Comparison of ENCODE assay signal across 11 cellular contexts in the genomic region with DNA sequence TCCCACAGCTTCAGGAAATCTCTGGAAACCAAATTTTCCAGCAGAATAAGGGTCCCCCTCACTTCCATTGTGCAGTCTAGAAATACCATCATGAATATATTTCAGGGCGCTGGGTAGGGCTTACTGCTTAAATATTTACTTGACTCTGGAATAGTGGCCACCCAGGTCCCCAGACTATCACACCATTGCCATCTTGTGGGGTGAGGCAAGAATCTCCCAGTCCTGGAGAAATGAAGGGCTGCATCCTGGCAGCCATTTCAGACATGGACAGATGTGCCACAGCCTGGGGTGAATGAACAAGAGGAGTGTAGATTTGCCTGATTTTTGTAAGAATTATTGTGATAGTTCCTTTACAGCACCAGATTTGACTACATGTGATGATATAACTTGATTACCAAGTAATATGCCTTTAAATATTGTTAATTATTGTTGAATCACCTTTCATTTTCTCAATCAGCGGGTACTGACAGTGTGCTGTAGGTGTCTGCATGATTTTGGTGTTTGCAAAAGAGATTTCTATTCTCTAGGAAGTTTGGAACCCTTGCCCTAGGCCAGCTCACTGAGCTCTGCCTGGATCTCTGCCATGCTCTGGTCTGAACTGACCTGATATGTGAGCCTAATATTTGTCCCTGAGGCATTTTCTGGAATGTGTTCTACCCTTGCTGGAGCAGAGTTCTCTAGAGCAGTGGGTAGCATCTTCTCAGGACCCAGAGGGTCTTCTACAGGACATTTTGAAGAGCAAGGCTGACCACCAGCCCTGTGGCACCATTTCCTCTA.
DNase-seq lines count a peak whose midpoint lies in the region; ATAC-seq, FAIRE-seq and TF ChIP-seq lines count a peak whose summit lies in the region.
"Had no signal": no experiment of that assay in that cellular context is flagged by ENCODE, and none has a peak within 500 bp of the region (broad histone marks: within the 10 kb centered on the region; RNA-seq: fewer than 3 reads in every experiment).

No MANE protein-coding gene starts in this region.

- peak; percentile 42 for TF ChIP-seq CTCF in epithelial cell of proximal tubule (conservative IDR thresholded peaks at IDR 0.05; ENCODE audit: low read depth, low read length)

- no peaks in the 10 kb centered on the region for H3K27me3 ChIP-seq in small intestine (ENCODE audit: control insufficient read depth in 2 of 2, insufficient read depth in 2 of 2, low read length in 2 of 2)

- no peak for FAIRE-seq in small intestine (lab: Jason Lieb, UNC)

- no peak overlapping the region for H3K4me3 Mint-ChIP-seq in activated T-cell treated with anti-CD3 and anti-CD28 coated beads, Interleukin-2, amount 50 U/mL, for 72 hours
- H3K4me3 Mint-ChIP-seq: activated naive CD8-positive, alpha-beta T cell treated with anti-CD3 and anti-CD28 coated beads, Interleukin-2, amount 10 ng/mL, durations not matched to agents 7 days and 5 days had no signal

- DNase-seq in NCI-H1417 (lab: John Stamatoyannopoulos, UW), result peak in 2 of 3 experiments; percentile 3 to 44
- DNase-seq in NCI-H1417 treated with DMSO at 0.1 percent for 48 hours (lab: John Stamatoyannopoulos, UW), result no peak
- peak; percentile 20 for DNase-seq in NCI-H510A treated with DMSO at 0.1 percent for 48 hours (lab: John Stamatoyannopoulos, UW)
- no peak for DNase-seq in epithelial cell of proximal tubule (ENCODE audit: low read depth)
- DNase-seq in small intestine, result peak; percentile 10
- no peak for DNase-seq in NCI-H2171 (lab: John Stamatoyannopoulos, UW)
- DNase-seq in activated T-cell treated with anti-CD3 and anti-CD28 coated beads, Interleukin-2, amount 50 U/mL, for 72 hours, result no peak
- DNase-seq in HK-2 (ENCODE audit: unreplicated experiment), result no peak
- DNase-seq: activated naive CD8-positive, alpha-beta T cell treated with anti-CD3 and anti-CD28 coated beads, Interleukin-2, amount 10 ng/mL, durations not matched to agents 7 days and 5 days; GOT3; lower lobe of right lung had no signal

- 49 to 65% (median 55%) methylated on average over 2 of the region's 2 CpGs for WGBS in small intestine, 3 donors

- no peaks in the 10 kb centered on the region for H3K36me3 Mint-ChIP-seq in activated T-cell treated with anti-CD3 and anti-CD28 coated beads, Interleukin-2, amount 50 U/mL, for 72 hours (ENCODE audit: insufficient read depth in 2 of 2)
- H3K36me3 Mint-ChIP-seq: activated naive CD8-positive, alpha-beta T cell treated with anti-CD3 and anti-CD28 coated beads, Interleukin-2, amount 10 ng/mL, durations not matched to agents 7 days and 5 days had no signal

- H3K4me1 Mint-ChIP-seq in activated T-cell treated with anti-CD3 and anti-CD28 coated beads, Interleukin-2, amount 50 U/mL, for 72 hours (ENCODE audit: low read depth), result no peaks in the 10 kb centered on the region
- H3K4me1 Mint-ChIP-seq: activated naive CD8-positive, alpha-beta T cell treated with anti-CD3 and anti-CD28 coated beads, Interleukin-2, amount 10 ng/mL, durations not matched to agents 7 days and 5 days had no signal

- no peak overlapping the region for H3K27ac ChIP-seq in small intestine (ENCODE audit: low read depth in 1 of 2, low read length in 1 of 2)
- H3K27ac ChIP-seq: lower lobe of right lung had no signal

- H3K27me3 Mint-ChIP-seq in activated T-cell treated with anti-CD3 and anti-CD28 coated beads, Interleukin-2, amount 50 U/mL, for 72 hours (ENCODE audit: low read depth), result peaks cover 6% of the 10 kb centered on the region

- no peaks in the 10 kb centered on the region for H3K4me1 ChIP-seq in small intestine (ENCODE audit: control insufficient read depth in 2 of 2, insufficient read depth in 1 of 2, low read depth in 1 of 2, low read length in 1 of 2)
- H3K4me1 ChIP-seq: lower lobe of right lung had no signal

- H3K27ac Mint-ChIP-seq in activated T-cell treated with anti-CD3 and anti-CD28 coated beads, Interleukin-2, amount 50 U/mL, for 72 hours, result no peak overlapping the region
- H3K27ac Mint-ChIP-seq: activated naive CD8-positive, alpha-beta T cell treated with anti-CD3 and anti-CD28 coated beads, Interleukin-2, amount 10 ng/mL, durations not matched to agents 7 days and 5 days had no signal

- H3K9me3 ChIP-seq in small intestine (ENCODE audit: control insufficient read depth, low read depth), result no peaks in the 10 kb centered on the region
- H3K9me3 ChIP-seq: lower lobe of right lung had no signal

- no peak overlapping the region for H3K4me3 ChIP-seq in epithelial cell of proximal tubule (ENCODE audit: low read depth, low read length)
- no peak overlapping the region for H3K4me3 ChIP-seq in small intestine (ENCODE audit: low read depth in 1 of 2, low read length in 2 of 2)
- H3K4me3 ChIP-seq: lower lobe of right lung had no signal

- no peaks in the 10 kb centered on the region for H3K9me3 Mint-ChIP-seq in activated T-cell treated with anti-CD3 and anti-CD28 coated beads, Interleukin-2, amount 50 U/mL, for 72 hours
- H3K9me3 Mint-ChIP-seq: activated naive CD8-positive, alpha-beta T cell treated with anti-CD3 and anti-CD28 coated beads, Interleukin-2, amount 10 ng/mL, durations not matched to agents 7 days and 5 days had no signal

- no peak for ATAC-seq in activated T-cell treated with anti-CD3 and anti-CD28 coated beads, Interleukin-2, amount 50 U/mL, for 72 hours (replicated peaks in 1 of 2)

- no peaks in the 10 kb centered on the region for H3K36me3 ChIP-seq in small intestine (ENCODE audit: control insufficient read depth in 2 of 2, insufficient read depth in 2 of 2, low read length in 2 of 2)
- H3K36me3 ChIP-seq: lower lobe of right lung had no signal

Comparison
In these comparisons a context has a peak if more than half of its experiments do, and no peak if none do; other contexts are left out.
1. DNase-seq: peak in NCI-H1417 (2 of 3), NCI-H510A treated with DMSO at 0.1 percent for 48 hours (single experiment) and small intestine (single experiment); none in NCI-H1417 treated with DMSO at 0.1 percent for 48 hours (single experiment), epithelial cell of proximal tubule (single experiment), NCI-H2171 (single experiment), activated T-cell treated with anti-CD3 and anti-CD28 coated beads, Interleukin-2, amount 50 U/mL, for 72 hours (0 of 2) and HK-2 (single experiment).